In genomic region chr15:40092416-40093223, GRCh38 we compare ENCODE assay signal across 8 cellular contexts. TPM values are rescaled to one million over a fixed set of nuclear protein-coding genes. Genes with fewer than 3 reads are reported as not detected.
DNase-seq lines count a peak whose midpoint lies in the region; ATAC-seq, FAIRE-seq and TF ChIP-seq lines count a peak whose summit lies in the region.

No MANE protein-coding gene starts in this region.

- H2BK120ac ChIP-seq in H9 (ENCODE audit: low read depth, low read length, poor library complexity, severe bottlenecking): no peak overlapping the region

- H3K4me1 ChIP-seq in H9 (ENCODE audit: insufficient read depth, low read length) (peaks cover 20% of the 10 kb centered on the region), esophagus squamous epithelium (peaks cover 36 to 98% (median 46%) of the 10 kb centered on the region in 3 donors)

- H3K4me1 Mint-ChIP-seq in H9 (peaks cover 89 to 95% of the 10 kb centered on the region in 2 experiments), progenitor cell of endocrine pancreas (ENCODE audit: low read depth) (peaks cover 76% of the 10 kb centered on the region)

- peaks cover 0 to 14% (median 0%) of the 10 kb centered on the region in 3 donors for H3K36me3 ChIP-seq in esophagus squamous epithelium

- H3K79me1 ChIP-seq in H9 (ENCODE audit: insufficient read depth, low read depth, low read length, poor library complexity, severe bottlenecking): no peaks in the 10 kb centered on the region

- H2AFZ ChIP-seq in H9 (ENCODE audit: low read length): no peak overlapping the region

- H4K8ac ChIP-seq in H9 (replicated peaks; ENCODE audit: insufficient read length, low read depth, low read length): no peak overlapping the region

- H3K27ac ChIP-seq in H9 (ENCODE audit: insufficient read length, low read depth, low read length): no peak overlapping the region
- H3K27ac ChIP-seq in esophagus squamous epithelium: peak overlapping the region; percentile 50 to 84 (median 71)

- peak overlapping the region; percentile 19 for H3K4me2 ChIP-seq in H9 (ENCODE audit: insufficient read depth, insufficient read length, low read length)

- no peak overlapping the region for H4K5ac ChIP-seq in H9 (ENCODE audit: insufficient read length, low read depth, low read length)

- ATAC-seq in GM21825 (IDR thresholded peaks at IDR 0.05; ENCODE audit: unreplicated experiment): no peak
- ATAC-seq in HG02623 (IDR thresholded peaks at IDR 0.05; ENCODE audit: unreplicated experiment): no peak

- intact Hi-C loops in esophagus squamous epithelium (cut with DNase I): no loop called here

- FAIRE-seq in RCC 7860 (lab: Jason Lieb, UNC): no peak

- H2BK5ac ChIP-seq in H9 (ENCODE audit: insufficient read length, low read length): no peak overlapping the region

- no peaks in the 10 kb centered on the region for H3K79me2 ChIP-seq in H9 (ENCODE audit: insufficient read depth, low read length)

- no peak overlapping the region for H3K18ac ChIP-seq in H9 (ENCODE audit: insufficient read length, low read depth, low read length)

- TF ChIP-seq CTCF in H9 (conservative IDR thresholded peaks at IDR 0.05) (no peak), esophagus squamous epithelium (IDR thresholded peaks at IDR 0.05) (no peak), progenitor cell of endocrine pancreas (IDR thresholded peaks at IDR 0.05; ENCODE audit: unreplicated experiment) (no peak)

- peak overlapping the region; percentile 27 to 96 (median 79) for H3K27ac Mint-ChIP-seq in H9
- H3K27ac Mint-ChIP-seq in progenitor cell of endocrine pancreas: peak overlapping the region; percentile 88

- no peak overlapping the region for H4K91ac ChIP-seq in H9 (ENCODE audit: insufficient read length, low read depth, low read length)

- no peak overlapping the region for H2BK20ac ChIP-seq in H9 (ENCODE audit: low read depth, low read length, poor library complexity, severe bottlenecking)

- H3K36me3 Mint-ChIP-seq in H9 (ENCODE audit: insufficient read depth in 1 of 3, low read depth in 3 of 3) (peaks cover 6 to 59% (median 16%) of the 10 kb centered on the region in 3 experiments), progenitor cell of endocrine pancreas (ENCODE audit: insufficient read depth) (peaks cover 27% of the 10 kb centered on the region)

- H2BK15ac ChIP-seq in H9 (ENCODE audit: low read depth, low read length): no peak overlapping the region

- no peaks in the 10 kb centered on the region for H3K23me2 ChIP-seq in H9 (ENCODE audit: insufficient read length, low read depth, low read length, poor library complexity, severe bottlenecking)

- H3K27me3 ChIP-seq in H9 (ENCODE audit: insufficient read depth, low read length) (no peaks in the 10 kb centered on the region), esophagus squamous epithelium (peaks cover 0 to 48% (median 0%) of the 10 kb centered on the region in 4 donors)

- no peak for TF ChIP-seq POLR2A in esophagus squamous epithelium (IDR thresholded peaks at IDR 0.05)

- H3K14ac ChIP-seq in H9 (ENCODE audit: insufficient read depth, low read length): peak overlapping the region; percentile 67; the same call in 1 of the 2 replicates

- H3K4ac ChIP-seq in H9 (ENCODE audit: low read depth, low read length): no peak overlapping the region

- H3T11ph ChIP-seq in H9 (ENCODE audit: low read length): no peak overlapping the region

- no CpG with 5 or more reads among the region's 12 CpGs for WGBS in H9 (ENCODE audit: extremely low coverage, insufficient read length, low lambda C conversion rate)
- 26 to 33% methylated on average over 8 to 10 of the region's 12 CpGs for WGBS in esophagus squamous epithelium, 2 donors

- H3K9me3 Mint-ChIP-seq in H9 (no peaks in the 10 kb centered on the region; a peak in 1 of 5 replicates), progenitor cell of endocrine pancreas (ENCODE audit: low read depth) (no peaks in the 10 kb centered on the region)

- no peak overlapping the region for H2AK5ac ChIP-seq in H9 (ENCODE audit: insufficient read length, low read length)

- H3K4me3 Mint-ChIP-seq in H9 (peak overlapping the region; percentile 33 to 66), progenitor cell of endocrine pancreas (ENCODE audit: low read depth) (peak overlapping the region; percentile 40)

- no peak overlapping the region for H3K23ac ChIP-seq in H9 (ENCODE audit: insufficient read length, low read depth, low read length)

- H3K27me3 Mint-ChIP-seq in H9 (ENCODE audit: low read depth): no peaks in the 10 kb centered on the region
- no peaks in the 10 kb centered on the region for H3K27me3 Mint-ChIP-seq in progenitor cell of endocrine pancreas

- H3K9ac ChIP-seq in H9 (ENCODE audit: extremely low read depth, insufficient read length, low read length): no peak overlapping the region

- no peaks in the 10 kb centered on the region for H4K20me1 ChIP-seq in H9 (ENCODE audit: control insufficient read depth, insufficient read depth, insufficient read length)

- H3K9me3 ChIP-seq in H9 (ENCODE audit: control insufficient read depth, low read depth, low read length) (no peaks in the 10 kb centered on the region), esophagus squamous epithelium (no peaks in the 10 kb centered on the region)

- no peak overlapping the region for H3K56ac ChIP-seq in H9 (ENCODE audit: insufficient read length, low read depth, low read length)

- peak overlapping the region in 1 of 4 donors; percentile 27 for H3K4me3 ChIP-seq in esophagus squamous epithelium

- DNase-seq in H9 (no peak), NCI-H748 (lab: John Stamatoyannopoulos, UW; ENCODE audit: unreplicated experiment) (peak; percentile 84), esophagus squamous epithelium (lab: John Stamatoyannopoulos, UW) (no peak), progenitor cell of endocrine pancreas (ENCODE audit: low spot score, unreplicated experiment) (no peak), RCC 7860 (ENCODE audit: low spot score) (no peak)
- DNase-seq in stimulated activated CD4-positive, alpha-beta T cell treated with anti-CD3 and anti-CD28 coated beads, Interleukin-2, amount 100 ng/mL, for 24 hours: no peak

- no peak overlapping the region for H2BK12ac ChIP-seq in H9 (ENCODE audit: insufficient read length, low read depth, low read length)

RNA-seq across cellular contexts. Expression of gene BMF, which starts 16.1 kb away (rescaled TPM):
- 13.2 and 15.0 TPM in 2 replicates for total RNA-seq in H9 (2021)
- 1 to 10 TPM in 2 of 4 donors, under 1 TPM in 2; 0.31 to 4.4 (median 1.4) TPM for total RNA-seq in esophagus squamous epithelium
- total RNA-seq in progenitor cell of endocrine pancreas: 128 and 129 TPM in 2 replicates

RNA-seq across cellular contexts. Expression of gene SRP14, which starts 53.6 kb away (rescaled TPM):
- total RNA-seq in H9 (2021) (200 and 208 TPM in 2 replicates), esophagus squamous epithelium (100 to 1,000 TPM; 177 to 369 (median 237) TPM), progenitor cell of endocrine pancreas (282 and 285 TPM in 2 replicates)
